1 cellular context compared by ENCODE assay signal in the genomic region with DNA sequence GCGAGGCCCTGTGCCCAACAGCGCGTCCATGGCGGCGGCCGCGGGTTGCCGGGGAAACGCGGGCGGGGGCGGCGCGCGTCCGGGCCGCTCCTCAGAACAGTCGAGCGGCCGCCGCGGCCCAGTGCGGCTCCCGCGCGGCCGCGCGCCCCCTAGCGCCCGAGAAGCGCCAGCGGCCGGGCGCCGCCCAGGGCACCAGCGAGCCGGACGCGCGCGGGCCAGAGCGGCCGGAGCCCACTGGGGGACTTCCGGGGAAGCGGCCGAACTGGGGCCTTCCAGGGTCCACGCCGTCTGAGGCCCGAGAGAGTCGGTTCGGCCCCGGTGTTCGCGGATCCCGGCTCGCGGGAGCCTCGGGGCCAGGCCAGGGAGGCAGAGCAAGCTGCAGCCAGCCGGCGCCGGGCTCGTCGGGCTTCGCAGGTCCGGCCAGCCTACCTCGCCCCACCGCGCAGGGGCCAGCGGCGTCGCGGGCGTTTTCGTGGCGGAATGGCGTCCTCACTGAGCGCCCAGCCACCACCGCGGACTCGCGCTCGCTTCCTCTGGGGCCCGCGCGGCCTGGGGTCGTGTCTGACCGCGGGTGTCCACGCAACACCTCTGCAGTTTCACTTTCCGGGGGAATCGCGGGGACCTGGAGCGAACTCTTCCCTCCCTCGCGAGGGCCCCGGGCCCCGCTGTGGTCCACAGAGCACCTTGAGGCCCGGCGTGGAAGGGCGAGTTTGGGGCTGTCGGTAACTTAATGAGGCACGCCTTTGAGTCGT.
A peak's percentile ranks its signal among the peaks of the same experiment; 100 is the strongest.
TF ChIP-seq lines count a peak whose summit lies in the region.

A gene with protein sequence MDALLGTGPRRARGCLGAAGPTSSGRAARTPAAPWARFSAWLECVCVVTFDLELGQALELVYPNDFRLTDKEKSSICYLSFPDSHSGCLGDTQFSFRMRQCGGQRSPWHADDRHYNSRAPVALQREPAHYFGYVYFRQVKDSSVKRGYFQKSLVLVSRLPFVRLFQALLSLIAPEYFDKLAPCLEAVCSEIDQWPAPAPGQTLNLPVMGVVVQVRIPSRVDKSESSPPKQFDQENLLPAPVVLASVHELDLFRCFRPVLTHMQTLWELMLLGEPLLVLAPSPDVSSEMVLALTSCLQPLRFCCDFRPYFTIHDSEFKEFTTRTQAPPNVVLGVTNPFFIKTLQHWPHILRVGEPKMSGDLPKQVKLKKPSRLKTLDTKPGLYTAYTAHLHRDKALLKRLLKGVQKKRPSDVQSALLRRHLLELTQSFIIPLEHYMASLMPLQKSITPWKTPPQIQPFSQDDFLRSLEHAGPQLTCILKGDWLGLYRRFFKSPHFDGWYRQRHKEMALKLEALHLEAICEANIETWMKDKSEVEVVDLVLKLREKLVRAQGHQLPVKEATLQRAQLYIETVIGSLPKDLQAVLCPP (minus strand): TSS at position 54 of the 752 bp plus-strand sequence. CDS start 24 bp downstream, at position 30.

TF ChIP-seq in HepG2, 621 proteins besides CTCF, POLR2A, EP300 and RAD21 (continued from another document and continues in another):
- TF ChIP-seq ZNF782 (CRISPR knock-in tag; IDR thresholded peaks at IDR 0.05; ENCODE audit: borderline replicate concordance) (peak; percentile 48; the same call in 1 of the 2 replicates), ELF1 (CRISPR knock-in tag; IDR thresholded peaks at IDR 0.05) (peak; percentile 76), DMAP1 (CRISPR knock-in tag; IDR thresholded peaks at IDR 0.05) (peak; percentile 54; the same call in 1 of the 2 replicates), ZNF850 (CRISPR knock-in tag; conservative IDR thresholded peaks at IDR 0.05) (0 out of 2 replicates have a peak, but pooled peaks have one; percentile 58), ZNF746 (CRISPR knock-in tag; IDR thresholded peaks at IDR 0.05) (no peak), YEATS2 (CRISPR knock-in tag; IDR thresholded peaks at IDR 0.05; ENCODE audit: borderline replicate concordance) (peak; percentile 33; the same call in 1 of the 2 replicates), ZHX2 (IDR thresholded peaks at IDR 0.05; ENCODE audit: low read depth) (0 out of 2 replicates have a peak, but pooled peaks have one; percentile 14), ZHX2 (CRISPR knock-in tag; IDR thresholded peaks at IDR 0.05; ENCODE audit: borderline replicate concordance) (peak; percentile 94), HMGA1 (CRISPR knock-in tag; conservative IDR thresholded peaks at IDR 0.05) (no peak), ZNF589 (CRISPR knock-in tag; conservative IDR thresholded peaks at IDR 0.05) (0 out of 2 replicates have a peak, but pooled peaks have one; percentile 46), HDAC1 (CRISPR knock-in tag; IDR thresholded peaks at IDR 0.05) (peak; percentile 78), ZNF296 (CRISPR knock-in tag; conservative IDR thresholded peaks at IDR 0.05) (no peak), PTBP1 (IDR thresholded peaks at IDR 0.05; ENCODE audit: low read depth, low read length, poor library complexity, severe bottlenecking) (no peak), SNAI1 (CRISPR knock-in tag; IDR thresholded peaks at IDR 0.05; ENCODE audit: borderline replicate concordance) (0 out of 2 replicates have a peak, but pooled peaks have one; percentile 83), RAD51 (IDR thresholded peaks at IDR 0.05; ENCODE audit: borderline replicate concordance) (no peak), ZBTB26 (CRISPR knock-in tag; IDR thresholded peaks at IDR 0.05; ENCODE audit: borderline replicate concordance) (no peak), RBAK (CRISPR knock-in tag; IDR thresholded peaks at IDR 0.05) (no peak), ZNF260 (CRISPR knock-in tag; IDR thresholded peaks at IDR 0.05; ENCODE audit: borderline replicate concordance, low read depth) (no peak), ZNF337 (CRISPR knock-in tag; IDR thresholded peaks at IDR 0.05; ENCODE audit: borderline replicate concordance, low read depth) (peak; percentile 80; the same call in 1 of the 2 replicates), ESRRA (CRISPR knock-in tag; IDR thresholded peaks at IDR 0.05; ENCODE audit: low read depth) (peak; percentile 51; the same call in 1 of the 2 replicates), ZNF879 (CRISPR knock-in tag; IDR thresholded peaks at IDR 0.05) (peak; percentile 86; the same call in 1 of the 2 replicates), YEATS4 (CRISPR knock-in tag; IDR thresholded peaks at IDR 0.05; ENCODE audit: borderline replicate concordance) (peak; percentile 94), ZNF143 (CRISPR knock-in tag; IDR thresholded peaks at IDR 0.05) (0 out of 2 replicates have a peak, but pooled peaks have one; percentile 23), KMT2A (CRISPR knock-in tag; IDR thresholded peaks at IDR 0.05) (peak; percentile 86), NR2F1 (CRISPR knock-in tag; IDR thresholded peaks at IDR 0.05) (no peak), ZNF670 (CRISPR knock-in tag; IDR thresholded peaks at IDR 0.05; ENCODE audit: borderline replicate concordance) (no peak), HOMEZ (CRISPR knock-in tag; IDR thresholded peaks at IDR 0.05; ENCODE audit: low read depth) (no peak), RNF219 (CRISPR knock-in tag; IDR thresholded peaks at IDR 0.05) (no peak), STAT5B (CRISPR knock-in tag; IDR thresholded peaks at IDR 0.05) (0 out of 2 replicates have a peak, but pooled peaks have one; percentile 30), ZNF772 (CRISPR knock-in tag; IDR thresholded peaks at IDR 0.05) (peak; percentile 81; the same call in 1 of the 2 replicates), TAF1 (CRISPR knock-in tag; IDR thresholded peaks at IDR 0.05) (peak; percentile 66; the same call in 1 of the 2 replicates), TCF12 (IDR thresholded peaks at IDR 0.05) (no peak), TCF12 (CRISPR knock-in tag; IDR thresholded peaks at IDR 0.05) (peak; percentile 61), ZNF550 (CRISPR knock-in tag; IDR thresholded peaks at IDR 0.05; ENCODE audit: borderline replicate concordance) (peak; percentile 63; the same call in 1 of the 2 replicates), KAT8 (CRISPR knock-in tag; IDR thresholded peaks at IDR 0.05) (peak; percentile 79), HMG20B (CRISPR knock-in tag; conservative IDR thresholded peaks at IDR 0.05) (no peak), GATA4 (IDR thresholded peaks at IDR 0.05; ENCODE audit: borderline replicate concordance, low read depth) (no peak), TOE1 (CRISPR knock-in tag; IDR thresholded peaks at IDR 0.05) (no peak)
- TF ChIP-seq, protein P1, sequence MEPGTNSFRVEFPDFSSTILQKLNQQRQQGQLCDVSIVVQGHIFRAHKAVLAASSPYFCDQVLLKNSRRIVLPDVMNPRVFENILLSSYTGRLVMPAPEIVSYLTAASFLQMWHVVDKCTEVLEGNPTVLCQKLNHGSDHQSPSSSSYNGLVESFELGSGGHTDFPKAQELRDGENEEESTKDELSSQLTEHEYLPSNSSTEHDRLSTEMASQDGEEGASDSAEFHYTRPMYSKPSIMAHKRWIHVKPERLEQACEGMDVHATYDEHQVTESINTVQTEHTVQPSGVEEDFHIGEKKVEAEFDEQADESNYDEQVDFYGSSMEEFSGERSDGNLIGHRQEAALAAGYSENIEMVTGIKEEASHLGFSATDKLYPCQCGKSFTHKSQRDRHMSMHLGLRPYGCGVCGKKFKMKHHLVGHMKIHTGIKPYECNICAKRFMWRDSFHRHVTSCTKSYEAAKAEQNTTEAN (CRISPR knock-in tag; conservative IDR thresholded peaks at IDR 0.05) = peak; percentile 83
- TF ChIP-seq, protein P2, sequence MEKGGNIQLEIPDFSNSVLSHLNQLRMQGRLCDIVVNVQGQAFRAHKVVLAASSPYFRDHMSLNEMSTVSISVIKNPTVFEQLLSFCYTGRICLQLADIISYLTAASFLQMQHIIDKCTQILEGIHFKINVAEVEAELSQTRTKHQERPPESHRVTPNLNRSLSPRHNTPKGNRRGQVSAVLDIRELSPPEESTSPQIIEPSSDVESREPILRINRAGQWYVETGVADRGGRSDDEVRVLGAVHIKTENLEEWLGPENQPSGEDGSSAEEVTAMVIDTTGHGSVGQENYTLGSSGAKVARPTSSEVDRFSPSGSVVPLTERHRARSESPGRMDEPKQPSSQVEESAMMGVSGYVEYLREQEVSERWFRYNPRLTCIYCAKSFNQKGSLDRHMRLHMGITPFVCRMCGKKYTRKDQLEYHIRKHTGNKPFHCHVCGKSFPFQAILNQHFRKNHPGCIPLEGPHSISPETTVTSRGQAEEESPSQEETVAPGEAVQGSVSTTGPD (CRISPR knock-in tag; IDR thresholded peaks at IDR 0.05) = no peak
